13 cellular contexts compared by ENCODE assay signal in genomic region chr22:46082633-46083032, GRCh38.
DNase-seq lines count a peak whose midpoint lies in the region; ATAC-seq, FAIRE-seq and TF ChIP-seq lines count a peak whose summit lies in the region.
"Had no signal": no experiment of that assay in that cellular context is flagged by ENCODE, and none has a peak within 500 bp of the region (broad histone marks: within the 10 kb centered on the region; RNA-seq: fewer than 3 reads in every experiment).

No MANE protein-coding gene starts in this region.

- H3K4me3 ChIP-seq in HCT116 (replicated peaks in 1 of 2; ENCODE audit: low read depth in 1 of 2, low read length in 2 of 2) (peak overlapping the region in 1 of 2 experiments; percentile 64; a peak in 2 of 4 replicates), keratinocyte (ENCODE audit: control insufficient read depth in 2 of 3, extremely low read depth in 1 of 3, insufficient read depth in 2 of 3, low read depth in 1 of 3, low read length in 3 of 3) (peak overlapping the region; percentile 90 to 96 (median 95)), subcutaneous abdominal adipose tissue (ENCODE audit: low read depth in 1 of 5, low read length in 5 of 5) (peak overlapping the region in 1 of 5 donors; percentile 99)

- dilution Hi-C loops in keratinocyte (cut with MboI; ENCODE audit: extremely low pct_ligation_motif_present, low sequenced_read_pairs) = no loop called here

- intact Hi-C loops in HCT116 (cut with micrococcal nuclease) = no loop called here

- H3K9me3 ChIP-seq in HCT116 (ENCODE audit: control insufficient read depth in 1 of 2, insufficient read depth in 1 of 2, low read depth in 1 of 2, low read length in 2 of 2) (no peaks in the 10 kb centered on the region), keratinocyte (ENCODE audit: control insufficient read depth, low read depth, low read length) (no peaks in the 10 kb centered on the region), subcutaneous abdominal adipose tissue (ENCODE audit: control insufficient read depth in 5 of 5, low read length in 5 of 5) (no peaks in the 10 kb centered on the region)

- FAIRE-seq in keratinocyte (lab: Jason Lieb, UNC) = no peak

- peaks cover 59 to 89% of the 10 kb centered on the region in 2 experiments for H3K4me1 ChIP-seq in HCT116 (ENCODE audit: control insufficient read depth in 1 of 2, insufficient read depth in 2 of 2, low read length in 2 of 2)
- peaks cover 72% of the 10 kb centered on the region for H3K4me1 ChIP-seq in keratinocyte (ENCODE audit: control insufficient read depth, extremely low read depth, insufficient read depth, low read length)
- peaks cover 36 to 96% (median 95%) of the 10 kb centered on the region in 5 donors for H3K4me1 ChIP-seq in subcutaneous abdominal adipose tissue (ENCODE audit: control insufficient read depth in 5 of 5, insufficient read depth in 5 of 5, low read length in 5 of 5)

- CTCF ChIA-PET in HCT116 (lab: Charles Lee) = no interaction called here

- no peaks in the 10 kb centered on the region for H3K9me2 ChIP-seq in HCT116 (ENCODE audit: insufficient read depth)

- H4K20me1 ChIP-seq in HCT116 (ENCODE audit: insufficient read depth) (no peaks in the 10 kb centered on the region), keratinocyte (ENCODE audit: control insufficient read depth, extremely low read depth, insufficient read depth, low read length) (peaks cover 10% of the 10 kb centered on the region)

- H3K27ac ChIP-seq in HCT116 (ENCODE audit: low read depth, low read length) (peak overlapping the region; percentile 100; the same call in 1 of the 2 replicates), angular gyrus (ENCODE audit: low read depth, low read length) (peak overlapping the region; percentile 97), keratinocyte (ENCODE audit: control insufficient read depth, insufficient read depth, low read length) (peak overlapping the region; percentile 98), subcutaneous abdominal adipose tissue (ENCODE audit: low read depth, low read length) (peak overlapping the region; percentile 99)

- TF ChIP-seq POLR2A in HCT116 (IDR thresholded peaks at IDR 0.05; ENCODE audit: borderline replicate concordance, extremely low read depth, insufficient read depth, insufficient read length) = no peak

- H3K9ac ChIP-seq in HCT116 (ENCODE audit: low read length) = peak overlapping the region; percentile 99
- peak overlapping the region; percentile 99 for H3K9ac ChIP-seq in keratinocyte (ENCODE audit: control insufficient read depth, extremely low read depth, insufficient read depth, low read length)
- peak overlapping the region in 4 of 5 donors; percentile 14 to 96 (median 70) for H3K9ac ChIP-seq in subcutaneous abdominal adipose tissue (ENCODE audit: low read length in 5 of 5)

- peak overlapping the region; percentile 99 for H3K4me2 ChIP-seq in HCT116 (ENCODE audit: low read length)
- peak overlapping the region; percentile 81 for H3K4me2 ChIP-seq in keratinocyte (ENCODE audit: control insufficient read depth, extremely low read depth, insufficient read depth, low read depth, low read length)

- TF ChIP-seq RAD21 in HCT116 (IDR thresholded peaks at IDR 0.05; ENCODE audit: low read depth) = no peak

- H2AFZ ChIP-seq in HCT116 (ENCODE audit: low read depth, low read length, poor library complexity, severe bottlenecking) (no peak overlapping the region), keratinocyte (ENCODE audit: control insufficient read depth, low read length) (no peak overlapping the region)

- no peak for DNase-seq in HCT116 (ENCODE audit: low read depth, low spot score)
- no peak for DNase-seq in keratinocyte (ENCODE audit: low read depth, low spot score)
- DNase-seq in NCI-H526 (lab: John Stamatoyannopoulos, UW) = no peak
- DNase-seq in NCI-H1417 treated with DMSO at 0.1 percent for 48 hours (lab: John Stamatoyannopoulos, UW) = no peak
- DNase-seq in SHP77 treated with DMSO at 0.1 percent for 48 hours (lab: John Stamatoyannopoulos, UW) = no peak
- DNase-seq: activated CD4-positive, alpha-beta T cell treated with anti-CD3 and anti-CD28 coated beads for 4 hours; activated gamma-delta T cell treated with Interleukin-2 at 50 U/mL for 16 hours; hypothalamus; NCI-H1092 treated with DMSO at 0.1 percent for 48 hours; T-cell had no signal

- POLR2A ChIA-PET in HCT116 (lab: Charles Lee) = interaction anchor here (0.7 kb wide), 1 partner anchor 108 kb away, joined by 3 read pairs; no protein-coding TSS in a partner anchor

- H3K36me3 ChIP-seq in HCT116 (ENCODE audit: control insufficient read depth in 1 of 2, insufficient read depth in 2 of 2, low read length in 2 of 2) = peaks cover 0 to 18% of the 10 kb centered on the region in 2 experiments; a peak in 1 of 4 replicates
- H3K36me3 ChIP-seq in keratinocyte (ENCODE audit: control insufficient read depth in 2 of 2, extremely low read depth in 1 of 2, insufficient read depth in 2 of 2, low read length in 2 of 2) = peaks cover 13 to 45% of the 10 kb centered on the region in 2 experiments
- H3K36me3 ChIP-seq in subcutaneous abdominal adipose tissue (ENCODE audit: control insufficient read depth in 5 of 5, insufficient read depth in 5 of 5, low read length in 5 of 5) = peaks cover 0 to 28% (median 16%) of the 10 kb centered on the region in 5 donors

- TF ChIP-seq CTCF in HCT116 (IDR thresholded peaks at IDR 0.05 in 2 of 3, conservative IDR thresholded peaks at IDR 0.05 in 1 of 3; ENCODE audit: borderline replicate concordance in 1 of 3, insufficient read depth in 1 of 3, low read depth in 2 of 3, low read length in 2 of 3) = no peak
- TF ChIP-seq CTCF in keratinocyte (optimal IDR thresholded peaks at IDR 0.05 in 1 of 3, IDR thresholded peaks at IDR 0.05 in 1 of 3, conservative IDR thresholded peaks at IDR 0.05 in 1 of 3; ENCODE audit: extremely low read depth in 1 of 3, insufficient read depth in 2 of 3, low read length in 3 of 3) = no peak

- RAD21 ChIA-PET in HCT116 (lab: Charles Lee; ENCODE audit: low non-redundant PET in 1 of 2, low total read pairs in 2 of 2, uncharacterized antibody in 2 of 2, unreplicated experiment in 2 of 2) = no interaction called here

- H3K9me1 ChIP-seq in keratinocyte (ENCODE audit: control insufficient read depth, extremely low read depth, insufficient read depth, low read length) = no peaks in the 10 kb centered on the region

- BruUV-seq in HCT116 (replicated peaks; lab: Mats Ljungman, UMichigan) = TSS peak; percentile 37

- H3K79me2 ChIP-seq in HCT116 (ENCODE audit: insufficient read depth, low read length) = peaks cover 100% of the 10 kb centered on the region
- peaks cover 99% of the 10 kb centered on the region for H3K79me2 ChIP-seq in keratinocyte (ENCODE audit: control insufficient read depth, insufficient read depth, low read length)

- ATAC-seq in HCT116 (no peak), HG02610 (IDR thresholded peaks at IDR 0.05; ENCODE audit: unreplicated experiment) (no peak)
- ATAC-seq: T-cell had no signal

- H3K27me3 ChIP-seq in HCT116 (ENCODE audit: insufficient read depth, low read length) = no peaks in the 10 kb centered on the region
- H3K27me3 ChIP-seq in keratinocyte (ENCODE audit: control insufficient read depth, extremely low read depth, insufficient read depth, low read length) = no peaks in the 10 kb centered on the region
- no peaks in the 10 kb centered on the region for H3K27me3 ChIP-seq in subcutaneous abdominal adipose tissue (ENCODE audit: control insufficient read depth in 5 of 5, insufficient read depth in 4 of 5, low read length in 5 of 5)

TF ChIP-seq in HCT116, 20 proteins besides CTCF, POLR2A, EP300 and RAD21:
- TF ChIP-seq SP1 (IDR thresholded peaks at IDR 0.05; ENCODE audit: low read depth) (no peak), JUND (IDR thresholded peaks at IDR 0.05) (0 out of 2 replicates have a peak, but pooled peaks have one; percentile 3)
